7 cellular contexts compared by ENCODE assay signal in the genomic region with DNA sequence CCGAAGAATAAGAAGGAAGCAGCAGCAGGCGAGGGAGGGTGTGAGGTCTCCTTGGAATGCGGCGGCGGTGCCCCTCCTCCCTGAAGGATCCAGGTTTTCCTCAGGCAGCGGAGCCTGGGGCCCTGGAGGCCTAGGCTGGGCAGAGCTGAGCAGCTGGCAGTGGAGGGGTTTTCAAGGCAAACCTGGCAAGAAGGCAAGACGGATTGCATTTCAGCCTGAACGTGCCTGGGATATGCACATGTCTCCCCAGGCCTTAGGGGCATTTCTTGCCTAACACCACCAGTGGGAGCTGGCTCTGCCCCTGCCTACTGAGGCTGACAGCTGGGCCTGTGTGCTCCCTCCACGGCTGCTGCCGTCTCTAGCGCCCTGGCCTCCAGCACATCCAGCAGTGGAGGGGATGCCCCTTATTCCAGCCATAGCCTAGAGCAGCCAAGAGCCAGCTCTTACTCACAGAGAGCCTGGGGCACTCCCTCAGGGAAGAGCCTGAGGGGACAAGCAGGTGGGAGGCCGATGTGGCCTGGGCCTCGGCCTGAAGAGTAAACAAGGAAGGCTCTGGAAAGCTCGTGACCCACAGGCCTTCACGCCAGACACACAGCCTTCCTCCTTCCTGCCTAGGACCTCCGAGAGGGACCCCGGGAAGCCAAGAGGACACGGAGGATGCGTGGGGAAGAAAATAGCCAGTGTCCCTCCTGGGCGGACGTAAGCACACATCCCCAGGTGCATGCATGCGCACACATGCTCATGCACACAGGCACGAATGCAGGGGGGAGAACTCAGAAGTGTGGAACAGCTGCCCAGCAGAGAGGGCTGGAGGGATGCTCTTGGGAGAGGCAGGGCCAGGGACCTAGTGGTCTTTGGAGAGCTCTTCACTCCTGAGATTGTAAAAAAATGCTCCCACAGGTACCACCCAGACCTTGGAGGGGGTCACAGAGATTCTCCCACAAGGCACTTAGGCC. TPM values are rescaled to one million over a fixed set of nuclear protein-coding genes. Genes with fewer than 3 reads are reported as not detected.
A peak's percentile ranks its signal among the peaks of the same experiment; 100 is the strongest.
DNase-seq lines count a peak whose midpoint lies in the region; ATAC-seq and TF ChIP-seq lines count a peak whose summit lies in the region.

No MANE protein-coding gene starts in this region.

- no peak overlapping the region for H4K8ac ChIP-seq in IMR-90 (ENCODE audit: low read depth in 2 of 2, low read length in 2 of 2)

- no peaks in the 10 kb centered on the region for H3K9me3 Mint-ChIP-seq in activated T-helper 17 cell treated with anti-CD3 and anti-CD28 coated beads, Interleukin-2, amount 50 U/mL, for 72 hours

- H3K27me3 ChIP-seq in IMR-90 (ENCODE audit: control insufficient read depth, insufficient read depth, low read length) (peaks cover 2% of the 10 kb centered on the region; the same call in 1 of the 2 replicates), SK-N-SH (ENCODE audit: insufficient read depth) (no peaks in the 10 kb centered on the region)

- H2AFZ ChIP-seq in IMR-90 (replicated peaks; ENCODE audit: low read length, poor library complexity) = peak overlapping the region; percentile 46
- no peak overlapping the region for H2AFZ ChIP-seq in SK-N-SH (ENCODE audit: low read depth)

- in situ Hi-C loops in IMR-90 (cut with MboI; ENCODE audit: low sequenced_read_pairs) = no loop called here

- no peak overlapping the region for H3K23ac ChIP-seq in IMR-90 (ENCODE audit: low read depth, low read length)

- CTCF ChIA-PET in IMR-90 (lab: Yijun Ruan, JAX) = interaction anchor here (0.5 to 1.3 kb wide), 2 partner anchors 11 to 101 kb away, joined by 3 to 8 read pairs; no protein-coding TSS in a partner anchor
- CTCF ChIA-PET in SK-N-SH (lab: Yijun Ruan, JAX) = interaction anchor here (0.9 to 1.9 kb wide), 8 partner anchors 9 to 95 kb away, joined by 3 to 6 read pairs (median 4); partner anchors contain the start of genes EIF2B2 and PGF

- no peak overlapping the region for H2BK15ac ChIP-seq in IMR-90 (ENCODE audit: low read depth, low read length)

- H2BK5ac ChIP-seq in IMR-90 (ENCODE audit: low read depth, low read length, poor library complexity, severe bottlenecking) = no peak overlapping the region

- POLR2A ChIA-PET in IMR-90 (lab: Charles Lee; ENCODE audit: unreplicated experiment) (no interaction called here), SK-N-SH (lab: Yijun Ruan, JAX) (interaction anchor here (1.1 to 1.6 kb wide), 2 partner anchors 24 to 147 kb away, joined by 3 to 5 read pairs; partner anchors contain the start of genes NEK9 and PGF)

- no peak overlapping the region for H4K91ac ChIP-seq in IMR-90 (ENCODE audit: insufficient read depth, low read depth, low read length)

- H3K27ac ChIP-seq in IMR-90 (ENCODE audit: insufficient read depth, low read length) (no peak overlapping the region), SK-N-SH (ENCODE audit: low read depth in 2 of 2, low read length in 1 of 2) (peak overlapping the region in 1 of 2 experiments; percentile 95; a peak in 2 of 4 replicates)

- H3K4me1 ChIP-seq in IMR-90 (ENCODE audit: control insufficient read depth, insufficient read depth, low read length) (peaks cover 15% of the 10 kb centered on the region), SK-N-SH (ENCODE audit: control insufficient read depth in 1 of 2, insufficient read depth in 2 of 2, low read depth in 1 of 2, low read length in 1 of 2) (peaks cover 35 to 65% of the 10 kb centered on the region in 2 experiments; a peak in 3 of 4 replicates)

- H3K79me1 ChIP-seq in IMR-90 (ENCODE audit: low read depth in 1 of 2, low read length in 2 of 2) = no peaks in the 10 kb centered on the region

- no peaks in the 10 kb centered on the region for H3K36me3 Mint-ChIP-seq in activated T-helper 17 cell treated with anti-CD3 and anti-CD28 coated beads, Interleukin-2, amount 50 U/mL, for 72 hours (ENCODE audit: low read depth)

- TF ChIP-seq EP300 in SK-N-SH (IDR thresholded peaks at IDR 0.05; ENCODE audit: borderline replicate concordance in 1 of 2, low read depth in 1 of 2, low read length in 1 of 2) = peak in 1 of 2 experiments; percentile 39; a peak in 1 of 4 replicates

- H3K9me2 ChIP-seq in SK-N-SH = no peaks in the 10 kb centered on the region

- no peaks in the 10 kb centered on the region for H3K27me3 Mint-ChIP-seq in activated T-helper 17 cell treated with anti-CD3 and anti-CD28 coated beads, Interleukin-2, amount 50 U/mL, for 72 hours

- H3K14ac ChIP-seq in IMR-90 (replicated peaks; ENCODE audit: low read depth, low read length) = no peak overlapping the region

- ATAC-seq in IMR-90 (ENCODE audit: low read depth) (peak; percentile 46), left ventricle myocardium superior (peak; percentile 10)
- no peak for ATAC-seq in activated T-helper 17 cell treated with anti-CD3 and anti-CD28 coated beads, Interleukin-2, amount 50 U/mL, for 72 hours (replicated peaks)

- H3K4me1 Mint-ChIP-seq in activated T-helper 17 cell treated with anti-CD3 and anti-CD28 coated beads, Interleukin-2, amount 50 U/mL, for 72 hours = no peaks in the 10 kb centered on the region

- no peak overlapping the region; the same call in 1 of the 2 replicates for H2BK20ac ChIP-seq in IMR-90 (ENCODE audit: low read depth, low read length)

- H2AK9ac ChIP-seq in IMR-90 (replicated peaks; ENCODE audit: low read depth, low read length, poor library complexity) = peak overlapping the region; percentile 11

- 0 out of 2 replicates have a peak overlapping the region, but pooled peaks have one; percentile 22 for H3K4ac ChIP-seq in IMR-90 (ENCODE audit: low read depth, low read length)

- H4K20me1 ChIP-seq in IMR-90 (ENCODE audit: insufficient read depth, low read length) = no peaks in the 10 kb centered on the region
- no peaks in the 10 kb centered on the region for H4K20me1 ChIP-seq in SK-N-SH (ENCODE audit: insufficient read depth)

- DNase-seq in IMR-90 (peak; percentile 36), SK-N-SH (peak; percentile 72), left ventricle myocardium superior (peak; percentile 56), stromal cell of bone marrow (ENCODE audit: low read depth) (peak; percentile 36), NOMO-1 treated with DMSO at 0.1 percent for 48 hours (lab: John Stamatoyannopoulos, UW; ENCODE audit: unreplicated experiment) (no peak)
- no peak for DNase-seq in activated effector memory CD4-positive, alpha-beta T cell treated with anti-CD3 and anti-CD28 coated beads, Interleukin-2, amount 50 U/mL, for 16 hours

- H3K79me2 ChIP-seq in SK-N-SH (ENCODE audit: insufficient read depth) = no peaks in the 10 kb centered on the region

- H3K27ac Mint-ChIP-seq in activated T-helper 17 cell treated with anti-CD3 and anti-CD28 coated beads, Interleukin-2, amount 50 U/mL, for 72 hours = no peak overlapping the region

- H3K9me3 ChIP-seq in IMR-90 (ENCODE audit: control insufficient read depth, insufficient read depth, low read length) (no peaks in the 10 kb centered on the region), SK-N-SH (no peaks in the 10 kb centered on the region)

- H2BK120ac ChIP-seq in IMR-90 (ENCODE audit: low read depth, low read length) = 0 out of 2 replicates have a peak overlapping the region, but pooled peaks have one; percentile 11

- no peak overlapping the region for H3K4me2 ChIP-seq in IMR-90 (ENCODE audit: low read depth, low read length)
- no peak overlapping the region for H3K4me2 ChIP-seq in SK-N-SH

- no TSS peak for BruUV-seq in IMR-90 (replicated peaks; lab: Mats Ljungman, UMichigan)

- no peak for TF ChIP-seq RAD21 in IMR-90 (IDR thresholded peaks at IDR 0.05; ENCODE audit: low read length)
- TF ChIP-seq RAD21 in SK-N-SH (IDR thresholded peaks at IDR 0.05; ENCODE audit: low read length) = peak; percentile 26

- H3F3A ChIP-seq in SK-N-SH (replicated peaks; ENCODE audit: insufficient read depth) = no peaks in the 10 kb centered on the region

- peak overlapping the region; percentile 58; the same call in 1 of the 2 replicates for H2AK5ac ChIP-seq in IMR-90 (ENCODE audit: low read depth, low read length)

- peaks cover 9% of the 10 kb centered on the region; the same call in 1 of the 2 replicates for H3K9me1 ChIP-seq in IMR-90 (ENCODE audit: insufficient read depth, low read length)

- H3K18ac ChIP-seq in IMR-90 (ENCODE audit: low read depth, low read length) = no peak overlapping the region

- intact Hi-C loops in IMR-90 (cut with micrococcal nuclease) = no loop called here
- intact Hi-C loops in left ventricle myocardium superior (cut with micrococcal nuclease) = no loop called here

- H3K9ac ChIP-seq in IMR-90 (ENCODE audit: low read depth, low read length) = no peak overlapping the region
- no peak overlapping the region for H3K9ac ChIP-seq in SK-N-SH

- H3K56ac ChIP-seq in IMR-90 (ENCODE audit: extremely low read depth, insufficient read depth, low read length) = no peak overlapping the region

- no peak overlapping the region for H3K4me3 Mint-ChIP-seq in activated T-helper 17 cell treated with anti-CD3 and anti-CD28 coated beads, Interleukin-2, amount 50 U/mL, for 72 hours

- WGBS in IMR-90 (ENCODE audit: extremely low coverage in 2 of 2, insufficient read length in 1 of 2), 2 experiments = 76% methylated on average over 15 of the region's 23 CpGs; no CpG with 5 or more reads in 1 of the 2 experiments
- WGBS in SK-N-SH (ENCODE audit: low lambda C conversion rate) = 91% methylated on average over 20 of the region's 23 CpGs

- TF ChIP-seq POLR2A in IMR-90 (IDR thresholded peaks at IDR 0.05; ENCODE audit: low read depth, low read length) = no peak

- dilution Hi-C loops in IMR-90 (cut with HindIII; ENCODE audit: low sequenced_read_pairs, unreplicated experiment) = no loop called here

- H3K36me3 ChIP-seq in IMR-90 (ENCODE audit: control insufficient read depth, insufficient read depth, low read length) = no peaks in the 10 kb centered on the region
- no peaks in the 10 kb centered on the region for H3K36me3 ChIP-seq in SK-N-SH (replicated peaks in 1 of 2; ENCODE audit: control insufficient read depth in 1 of 2, insufficient read depth in 2 of 2, low read length in 1 of 2)

- H4K5ac ChIP-seq in IMR-90 (ENCODE audit: low read depth, low read length) = no peak overlapping the region

- H3K4me3 ChIP-seq in IMR-90 (ENCODE audit: insufficient read depth, low read depth, low read length) = no peak overlapping the region
- H3K4me3 ChIP-seq in SK-N-SH (ENCODE audit: low read depth in 2 of 2, low read length in 1 of 2) = no peak overlapping the region

- TF ChIP-seq CTCF in IMR-90 (conservative IDR thresholded peaks at IDR 0.05; ENCODE audit: low read depth, low read length) = no peak
- no peak for TF ChIP-seq CTCF in SK-N-SH (IDR thresholded peaks at IDR 0.05)

RNA-seq across cellular contexts. Expression of gene EIF2B2, which starts 23.0 kb away (rescaled TPM):
- total RNA-seq in IMR-90 (2012; rRNA removed) (69.4 and 70.1 TPM in 2 replicates), left ventricle myocardium superior (34.5 TPM)
- polyA plus RNA-seq in IMR-90 (2012; rRNA removed) (63.6 and 73.9 TPM in 2 replicates), SK-N-SH (2012; rRNA removed) (111 and 125 TPM in 2 replicates)
- 54.6 and 57.1 TPM in 2 replicates for polyA plus RNA-seq in IMR-90 (2012; cell fraction: cytosol; rRNA removed)
- 33.1 and 55.7 TPM in 2 replicates for polyA plus RNA-seq in IMR-90 (2012; cell fraction: nucleus; rRNA removed; ENCODE audit: low replicate concordance)
- 96.3 and 101 TPM in 2 replicates for polyA plus RNA-seq in SK-N-SH (2012; cell fraction: cytosol; rRNA removed)
- polyA plus RNA-seq in SK-N-SH (2012; cell fraction: nucleus; rRNA removed) = 86.6 and 105 TPM in 2 replicates
- total RNA-seq in activated T-helper 17 cell treated with anti-CD3 and anti-CD28 coated beads, Interleukin-2, amount 50 U/mL, for 72 hours = 10 to 100 TPM; 27.4 to 44.3 TPM

RNA-seq across cellular contexts. Expression of gene PGF, which starts 24.3 kb away (rescaled TPM):
- total RNA-seq in IMR-90 (2012; rRNA removed) (0.28 and 0.36 TPM in 2 replicates), left ventricle myocardium superior (4.9 TPM)
- polyA plus RNA-seq in IMR-90 (2012; rRNA removed) (0.39 and 0.42 TPM in 2 replicates), SK-N-SH (2012; rRNA removed) (2.3 and 4.4 TPM in 2 replicates)
- 0.21 and 1.0 TPM in 2 replicates for polyA plus RNA-seq in IMR-90 (2012; cell fraction: cytosol; rRNA removed)
- polyA plus RNA-seq in IMR-90 (2012; cell fraction: nucleus; rRNA removed; ENCODE audit: low replicate concordance) = 0.28 and 0.52 TPM in 2 replicates
- polyA plus RNA-seq in SK-N-SH (2012; cell fraction: cytosol; rRNA removed) = 2.0 and 3.5 TPM in 2 replicates
- 2.6 and 3.5 TPM in 2 replicates for polyA plus RNA-seq in SK-N-SH (2012; cell fraction: nucleus; rRNA removed)
- total RNA-seq in activated T-helper 17 cell treated with anti-CD3 and anti-CD28 coated beads, Interleukin-2, amount 50 U/mL, for 72 hours = under 1 TPM; 0.40 to 0.48 TPM

RNA-seq across cellular contexts. Expression of gene RPS6KL1, which starts 56.7 kb away (rescaled TPM):
- total RNA-seq in IMR-90 (2012; rRNA removed) (0.72 and 1.1 TPM in 2 replicates), left ventricle myocardium superior (18.6 TPM)
- polyA plus RNA-seq in IMR-90 (2012; rRNA removed) (1.2 and 1.7 TPM in 2 replicates), SK-N-SH (2012; rRNA removed) (2.5 and 4.4 TPM in 2 replicates)
- 0.44 and 0.67 TPM in 2 replicates for polyA plus RNA-seq in IMR-90 (2012; cell fraction: cytosol; rRNA removed)
- 3.6 and 5.3 TPM in 2 replicates for polyA plus RNA-seq in IMR-90 (2012; cell fraction: nucleus; rRNA removed; ENCODE audit: low replicate concordance)
- polyA plus RNA-seq in SK-N-SH (2012; cell fraction: cytosol; rRNA removed) = 1.2 and 2.1 TPM in 2 replicates
- 12.2 and 14.8 TPM in 2 replicates for polyA plus RNA-seq in SK-N-SH (2012; cell fraction: nucleus; rRNA removed)
- total RNA-seq in activated T-helper 17 cell treated with anti-CD3 and anti-CD28 coated beads, Interleukin-2, amount 50 U/mL, for 72 hours = 1 to 10 TPM in 1 of 2 donors, under 1 TPM in 1; 0.79 to 3.2 TPM

Comparison
In these comparisons a context has a peak if more than half of its experiments do, and no peak if none do; other contexts are left out.
1. DNase-seq: peak in IMR-90 (single experiment), SK-N-SH (single experiment), left ventricle myocardium superior (single experiment) and stromal cell of bone marrow (single experiment); none in activated effector memory CD4-positive, alpha-beta T cell treated with anti-CD3 and anti-CD28 coated beads, Interleukin-2, amount 50 U/mL, for 16 hours (single experiment) and NOMO-1 treated with DMSO at 0.1 percent for 48 hours (single experiment).